In the genomic region with DNA sequence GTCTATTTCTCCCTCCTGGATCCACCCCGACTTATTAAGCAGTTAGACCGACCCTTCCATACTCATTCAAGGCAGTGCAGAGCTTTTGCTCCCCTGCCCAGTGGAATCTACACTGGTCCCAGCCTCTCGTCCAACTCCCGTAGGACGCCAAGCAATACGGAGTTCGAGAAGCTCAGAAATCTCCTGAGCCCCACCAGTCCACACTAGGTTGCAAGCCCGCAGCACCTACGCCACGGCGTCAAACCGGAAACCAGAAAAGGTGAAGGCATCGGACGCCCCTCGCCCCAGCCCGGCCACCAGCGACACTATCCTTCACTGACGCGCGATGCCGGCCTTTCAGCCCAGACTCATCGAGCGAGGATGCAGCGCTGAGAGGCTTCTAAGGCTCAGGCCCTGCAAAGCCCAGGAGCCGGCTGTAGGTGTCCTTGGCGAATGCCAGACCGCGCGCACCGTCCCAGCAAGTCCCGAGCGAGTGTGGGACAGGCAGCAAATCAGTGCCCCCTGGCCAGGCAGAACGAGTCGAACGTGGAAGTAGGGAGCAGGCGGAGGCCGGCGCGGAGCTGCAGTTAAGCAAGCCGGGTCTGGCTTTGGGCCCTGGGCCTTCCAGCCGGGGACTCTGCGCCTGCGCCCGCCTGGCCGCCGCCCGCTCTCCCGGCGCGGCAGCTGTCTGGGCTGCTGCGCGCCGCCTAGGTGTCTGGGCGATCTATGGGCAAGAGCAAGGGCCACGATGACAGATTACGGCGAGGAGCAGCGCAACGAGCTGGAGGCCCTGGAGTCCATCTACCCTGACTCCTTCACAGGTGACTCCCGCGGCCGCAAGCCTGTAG, we compare ENCODE assay signal across 8 cellular contexts. TPM values are rescaled to one million over a fixed set of nuclear protein-coding genes. Genes with fewer than 3 reads are reported as not detected.
DNase-seq lines count a peak whose midpoint lies in the region; ATAC-seq and TF ChIP-seq lines count a peak whose summit lies in the region.

A gene with protein sequence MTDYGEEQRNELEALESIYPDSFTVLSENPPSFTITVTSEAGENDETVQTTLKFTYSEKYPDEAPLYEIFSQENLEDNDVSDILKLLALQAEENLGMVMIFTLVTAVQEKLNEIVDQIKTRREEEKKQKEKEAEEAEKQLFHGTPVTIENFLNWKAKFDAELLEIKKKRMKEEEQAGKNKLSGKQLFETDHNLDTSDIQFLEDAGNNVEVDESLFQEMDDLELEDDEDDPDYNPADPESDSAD (plus strand): TSS at position 649 of the 827 bp plus-strand sequence. CDS start 79 bp downstream, at position 728.

- H3K27me3 Mint-ChIP-seq in activated T-cell treated with anti-CD3 and anti-CD28 coated beads, Interleukin-2, amount 50 U/mL, for 24 hours, result no peaks in the 10 kb centered on the region

- DNase-seq in DMS53 treated with DMSO at 0.1 percent for 48 hours (lab: John Stamatoyannopoulos, UW; ENCODE audit: unreplicated experiment), result peak; percentile 93
- DNase-seq in KBM-7, result peak; percentile 99
- peak; percentile 98 for DNase-seq in activated T-cell treated with anti-CD3 and anti-CD28 coated beads, Interleukin-2, amount 50 U/mL, for 24 hours
- peak; percentile 99 for DNase-seq in erythroblast (lab: John Stamatoyannopoulos, UW)
- peak; percentile 92 to 93 for DNase-seq in stimulated activated CD8-positive, alpha-beta memory T cell treated with anti-CD3 and anti-CD28 coated beads, Interleukin-7, amount 100 ng/mL, for 1 hour (ENCODE audit: low read depth in 2 of 2)

- peak within 1 kb of the TSS; percentile 93 for H3K4me3 Mint-ChIP-seq in activated T-cell treated with anti-CD3 and anti-CD28 coated beads, Interleukin-2, amount 50 U/mL, for 24 hours

- no peaks in the 10 kb centered on the region for H3K27me3 ChIP-seq in mucosa of stomach (ENCODE audit: control insufficient read depth, insufficient read depth, low read length)

- no peaks in the 10 kb centered on the region for H3K9me3 Mint-ChIP-seq in activated T-cell treated with anti-CD3 and anti-CD28 coated beads, Interleukin-2, amount 50 U/mL, for 24 hours

- peaks cover 55% of the 10 kb centered on the region for H3K4me1 Mint-ChIP-seq in activated T-cell treated with anti-CD3 and anti-CD28 coated beads, Interleukin-2, amount 50 U/mL, for 24 hours (ENCODE audit: low read depth)

- TF ChIP-seq POLR2A in erythroblast (IDR thresholded peaks at IDR 0.05; ENCODE audit: low read length), result peak; percentile 85

- H3K9me3 ChIP-seq in mucosa of stomach (ENCODE audit: control insufficient read depth, low read length), result no peaks in the 10 kb centered on the region

- no peaks in the 10 kb centered on the region for H3K36me3 ChIP-seq in mucosa of stomach (ENCODE audit: control insufficient read depth, insufficient read depth, low read length)

- ATAC-seq in GM21717 (IDR thresholded peaks at IDR 0.05; ENCODE audit: unreplicated experiment), result peak; percentile 98

- in situ Hi-C loops in KBM-7 (cut with MboI; ENCODE audit: low pct_unique_long_range_greater_than_20kb, low sequenced_read_pairs), result no loop called here

- peak within 1 kb of the TSS; percentile 82 for H3K4me3 ChIP-seq in mucosa of stomach (ENCODE audit: low read length)

- no peaks in the 10 kb centered on the region for H3K4me1 ChIP-seq in mucosa of stomach (ENCODE audit: control insufficient read depth, insufficient read depth, low read length)

- peak within 1 kb of the TSS; percentile 98 for H3K27ac Mint-ChIP-seq in activated T-cell treated with anti-CD3 and anti-CD28 coated beads, Interleukin-2, amount 50 U/mL, for 24 hours

- H3K36me3 Mint-ChIP-seq in activated T-cell treated with anti-CD3 and anti-CD28 coated beads, Interleukin-2, amount 50 U/mL, for 24 hours (ENCODE audit: low read depth), result peaks cover 43% of the 10 kb centered on the region

- peak within 1 kb of the TSS; percentile 97 for H3K9ac ChIP-seq in mucosa of stomach (ENCODE audit: low read length)

TF ChIP-seq in PFSK-1, 5 proteins besides CTCF, POLR2A, EP300 and RAD21:
- TF ChIP-seq TAF1 (IDR thresholded peaks at IDR 0.05; ENCODE audit: borderline replicate concordance, insufficient read depth, low read length) (peak; percentile 87), FOXP2 (optimal IDR thresholded peaks at IDR 0.05; ENCODE audit: borderline replicate concordance, extremely low read depth, extremely low read length, insufficient read depth) (peak; percentile 82), POLR2AphosphoS5 (IDR thresholded peaks at IDR 0.05; ENCODE audit: low read depth, low read length) (peak; percentile 96), SIN3A (IDR thresholded peaks at IDR 0.05; ENCODE audit: borderline replicate concordance, insufficient read depth, low read length) (peak; percentile 94; the same call in 1 of the 2 replicates)
- TF ChIP-seq, protein P1, sequence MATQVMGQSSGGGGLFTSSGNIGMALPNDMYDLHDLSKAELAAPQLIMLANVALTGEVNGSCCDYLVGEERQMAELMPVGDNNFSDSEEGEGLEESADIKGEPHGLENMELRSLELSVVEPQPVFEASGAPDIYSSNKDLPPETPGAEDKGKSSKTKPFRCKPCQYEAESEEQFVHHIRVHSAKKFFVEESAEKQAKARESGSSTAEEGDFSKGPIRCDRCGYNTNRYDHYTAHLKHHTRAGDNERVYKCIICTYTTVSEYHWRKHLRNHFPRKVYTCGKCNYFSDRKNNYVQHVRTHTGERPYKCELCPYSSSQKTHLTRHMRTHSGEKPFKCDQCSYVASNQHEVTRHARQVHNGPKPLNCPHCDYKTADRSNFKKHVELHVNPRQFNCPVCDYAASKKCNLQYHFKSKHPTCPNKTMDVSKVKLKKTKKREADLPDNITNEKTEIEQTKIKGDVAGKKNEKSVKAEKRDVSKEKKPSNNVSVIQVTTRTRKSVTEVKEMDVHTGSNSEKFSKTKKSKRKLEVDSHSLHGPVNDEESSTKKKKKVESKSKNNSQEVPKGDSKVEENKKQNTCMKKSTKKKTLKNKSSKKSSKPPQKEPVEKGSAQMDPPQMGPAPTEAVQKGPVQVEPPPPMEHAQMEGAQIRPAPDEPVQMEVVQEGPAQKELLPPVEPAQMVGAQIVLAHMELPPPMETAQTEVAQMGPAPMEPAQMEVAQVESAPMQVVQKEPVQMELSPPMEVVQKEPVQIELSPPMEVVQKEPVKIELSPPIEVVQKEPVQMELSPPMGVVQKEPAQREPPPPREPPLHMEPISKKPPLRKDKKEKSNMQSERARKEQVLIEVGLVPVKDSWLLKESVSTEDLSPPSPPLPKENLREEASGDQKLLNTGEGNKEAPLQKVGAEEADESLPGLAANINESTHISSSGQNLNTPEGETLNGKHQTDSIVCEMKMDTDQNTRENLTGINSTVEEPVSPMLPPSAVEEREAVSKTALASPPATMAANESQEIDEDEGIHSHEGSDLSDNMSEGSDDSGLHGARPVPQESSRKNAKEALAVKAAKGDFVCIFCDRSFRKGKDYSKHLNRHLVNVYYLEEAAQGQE (IDR thresholded peaks at IDR 0.05; ENCODE audit: insufficient read depth in 1 of 2, low read depth in 2 of 2, low read length in 2 of 2), result peak in 1 of 2 experiments; percentile 42; a peak in 1 of 4 replicates

RNA-seq across cellular contexts. Expression of the gene that starts here (rescaled TPM):
- 47.9 TPM for polyA plus RNA-seq in PFSK-1 (2012; ENCODE audit: insufficient read length, low read depth)

Comparison
In these comparisons a context has a peak if more than half of its experiments do, and no peak if none do; other contexts are left out.
1. Peak in every context shown above with its lines: DNase-seq, ATAC-seq and H3K4me3 ChIP-seq.